In genomic region chr2:189633392-189633811, GRCh38 we compare ENCODE assay signal across 1 cellular context.
TF ChIP-seq lines count a peak whose summit lies in the region.

No MANE protein-coding gene starts in this region.

TF ChIP-seq in GM23338, 12 proteins besides CTCF, POLR2A, EP300 and RAD21 (continued from another document):
- no peak for TF ChIP-seq NANOG (IDR thresholded peaks at IDR 0.05; ENCODE audit: borderline replicate concordance)
- TF ChIP-seq EZH2 (IDR thresholded peaks at IDR 0.05; ENCODE audit: low read depth, unreplicated experiment), result no peak
- TF ChIP-seq POLR2AphosphoS5 (IDR thresholded peaks at IDR 0.05; ENCODE audit: low read depth), result no peak
- TF ChIP-seq REST (IDR thresholded peaks at IDR 0.05; ENCODE audit: unreplicated experiment), result no peak
- no peak for TF ChIP-seq ZNF331 (CRISPR knock-in tag; IDR thresholded peaks at IDR 0.05; ENCODE audit: low read depth)
